Comparison of ENCODE assay signal across 2 cellular contexts in genomic region chr15:83848315-83849050, GRCh38.
TF ChIP-seq lines count a peak whose summit lies in the region.

No MANE protein-coding gene starts in this region.

TF ChIP-seq in liver, 16 proteins besides CTCF, POLR2A, EP300 and RAD21 (continued from another document):
- TF ChIP-seq ZBTB33 (IDR thresholded peaks at IDR 0.05) (peak; percentile 45), RXRA (IDR thresholded peaks at IDR 0.05) (peak; percentile 59 to 79), MAX (IDR thresholded peaks at IDR 0.05) (peak; percentile 31), SP1 (IDR thresholded peaks at IDR 0.05) (peak; percentile 19), EGR1 (IDR thresholded peaks at IDR 0.05; ENCODE audit: low read depth in 2 of 2) (peak; percentile 58 to 73), NR2F2 (IDR thresholded peaks at IDR 0.05) (peak; percentile 25), REST (IDR thresholded peaks at IDR 0.05) (peak; percentile 28), JUND (IDR thresholded peaks at IDR 0.05) (peak in 1 of 2 donors; percentile 46), GABPA (IDR thresholded peaks at IDR 0.05 in 1 of 2, conservative IDR thresholded peaks at IDR 0.05 in 1 of 2) (peak in 1 of 2 donors; percentile 46)

TF ChIP-seq in HepG2, 621 proteins besides CTCF, POLR2A, EP300 and RAD21 (continued from another document):
- TF ChIP-seq SNAPC4 (CRISPR knock-in tag; IDR thresholded peaks at IDR 0.05): no peak
- no peak for TF ChIP-seq ARHGAP35 (CRISPR knock-in tag; IDR thresholded peaks at IDR 0.05; ENCODE audit: borderline replicate concordance)
- no peak for TF ChIP-seq TRIM22 (IDR thresholded peaks at IDR 0.05)
- TF ChIP-seq E2F1 (CRISPR knock-in tag; IDR thresholded peaks at IDR 0.05): no peak
- TF ChIP-seq ISX (CRISPR knock-in tag; conservative IDR thresholded peaks at IDR 0.05): no peak
- no peak for TF ChIP-seq MYC (CRISPR knock-in tag; IDR thresholded peaks at IDR 0.05; ENCODE audit: borderline replicate concordance)
- no peak for TF ChIP-seq ZMYM4 (CRISPR knock-in tag; IDR thresholded peaks at IDR 0.05)
- TF ChIP-seq JUND (CRISPR knock-in tag; IDR thresholded peaks at IDR 0.05): no peak
- TF ChIP-seq ZNF687 (CRISPR knock-in tag; IDR thresholded peaks at IDR 0.05): no peak
- TF ChIP-seq FOXM1 (CRISPR knock-in tag; IDR thresholded peaks at IDR 0.05): no peak
- TF ChIP-seq MTERF4 (CRISPR knock-in tag; IDR thresholded peaks at IDR 0.05): no peak
- no peak for TF ChIP-seq NFATC3 (CRISPR knock-in tag; IDR thresholded peaks at IDR 0.05)
